Comparison of ENCODE assay signal across 10 cellular contexts in genomic region chr1:168609133-168609715, GRCh38. TPM values are rescaled to one million over a fixed set of nuclear protein-coding genes. Genes with fewer than 3 reads are reported as not detected.
DNase-seq lines count a peak whose midpoint lies in the region; ATAC-seq and TF ChIP-seq lines count a peak whose summit lies in the region.
"Had no signal": no experiment of that assay in that cellular context is flagged by ENCODE, and none has a peak within 500 bp of the region (broad histone marks: within the 10 kb centered on the region; RNA-seq: fewer than 3 reads in every experiment).

No MANE protein-coding gene starts in this region.

- no peak for TF ChIP-seq CTCF in breast epithelium (IDR thresholded peaks at IDR 0.05)
- TF ChIP-seq CTCF in lower lobe of right lung (IDR thresholded peaks at IDR 0.05) = no peak

- WGBS in right cardiac atrium = 36% methylated on average over 17 of the region's 17 CpGs

- no peaks in the 10 kb centered on the region for H3K9me3 ChIP-seq in breast epithelium
- H3K9me3 ChIP-seq in right cardiac atrium (ENCODE audit: control insufficient read depth, low read length) = no peaks in the 10 kb centered on the region
- H3K9me3 ChIP-seq in lower lobe of right lung = no peaks in the 10 kb centered on the region
- H3K9me3 ChIP-seq: tibial nerve had no signal

- peak overlapping the region in 2 of 3 donors; percentile 10 to 55 for H3K4me3 ChIP-seq in breast epithelium
- no peak overlapping the region for H3K4me3 ChIP-seq in right cardiac atrium (ENCODE audit: low read length)
- H3K4me3 ChIP-seq in lower lobe of right lung = no peak overlapping the region

- intact Hi-C loops in breast epithelium (cut with DNase I; ENCODE audit: low total_unique reads) (no loop called here), right cardiac atrium (cut with DNase I) (loop anchor here in 1 of 4 donors (10.0 kb wide), 1 partner anchor 526 kb away; no protein-coding TSS in a partner anchor), lower lobe of right lung (cut with DNase I) (no loop called here)

- H3K27ac ChIP-seq in breast epithelium (peak overlapping the region; percentile 40 to 75), right cardiac atrium (ENCODE audit: low read length) (no peak overlapping the region), lower lobe of right lung (no peak overlapping the region)

- peak; percentile 49 for DNase-seq in GM03348 (ENCODE audit: low spot score)
- DNase-seq in breast epithelium (ENCODE audit: low spot score in 2 of 2) = peak; percentile 59 to 68
- DNase-seq in right cardiac atrium = peak; percentile 68 to 79 (median 76)
- peak; percentile 80 for DNase-seq in putamen (ENCODE audit: low spot score)
- DNase-seq in stimulated activated CD4-positive, alpha-beta T cell treated with anti-CD3 and anti-CD28 coated beads, Interleukin-12 subunit alpha, Interleukin-12 subunit beta, amount 100 ng/mL, for 4 hours = no peak
- DNase-seq in lower lobe of right lung = no peak
- DNase-seq: NCI-H187 had no signal

- no peak for TF ChIP-seq POLR2A in breast epithelium (IDR thresholded peaks at IDR 0.05)
- no peak for TF ChIP-seq POLR2A in GM18505 (IDR thresholded peaks at IDR 0.05; ENCODE audit: borderline replicate concordance, extremely low read depth, insufficient read depth, insufficient read length)

- H3K27me3 ChIP-seq in breast epithelium (no peaks in the 10 kb centered on the region), right cardiac atrium (ENCODE audit: control insufficient read depth, insufficient read depth) (no peaks in the 10 kb centered on the region), lower lobe of right lung (ENCODE audit: low read depth) (no peaks in the 10 kb centered on the region)
- H3K27me3 ChIP-seq: tibial nerve had no signal

- H3K4me1 ChIP-seq in breast epithelium = peaks cover 4 to 11% of the 10 kb centered on the region in 2 donors
- H3K4me1 ChIP-seq in right cardiac atrium (ENCODE audit: control insufficient read depth, insufficient read depth, low read length) = peaks cover 3% of the 10 kb centered on the region
- no peaks in the 10 kb centered on the region for H3K4me1 ChIP-seq in lower lobe of right lung

- ATAC-seq in right cardiac atrium (peak; percentile 81 to 90), HG03521 (IDR thresholded peaks at IDR 0.05; ENCODE audit: unreplicated experiment) (no peak), GM18505 (IDR thresholded peaks at IDR 0.05; ENCODE audit: unreplicated experiment) (no peak), lower lobe of right lung (no peak)

- no peaks in the 10 kb centered on the region for H3K36me3 ChIP-seq in breast epithelium
- H3K36me3 ChIP-seq in lower lobe of right lung = no peaks in the 10 kb centered on the region
- H3K36me3 ChIP-seq: tibial nerve had no signal

RNA-seq across cellular contexts. Expression of gene XCL1, which starts 32.8 kb away (rescaled TPM):
- total RNA-seq in breast epithelium (under 1 TPM in 1 of 3 donors, not detected in 2; 0.33 TPM), right cardiac atrium (under 1 TPM in 1 of 4 donors, not detected in 3; 0.38 TPM), lower lobe of right lung (1.2 TPM)
- 0.23 TPM for polyA plus RNA-seq in right cardiac atrium

Comparison
In these comparisons a context has a peak if more than half of its experiments do, and no peak if none do; other contexts are left out.
1. DNase-seq: peak in GM03348 (single experiment), breast epithelium (2 of 2), right cardiac atrium (3 of 3) and putamen (single experiment); none in stimulated activated CD4-positive, alpha-beta T cell treated with anti-CD3 and anti-CD28 coated beads, Interleukin-12 subunit alpha, Interleukin-12 subunit beta, amount 100 ng/mL, for 4 hours (single experiment) and lower lobe of right lung (single experiment).
2. H3K27ac ChIP-seq: peak in breast epithelium (2 of 2); none in right cardiac atrium (single experiment) and lower lobe of right lung (single experiment).
3. H3K4me3 ChIP-seq: peak in breast epithelium (2 of 3); none in right cardiac atrium (single experiment) and lower lobe of right lung (single experiment).
4. ATAC-seq: peak in right cardiac atrium (2 of 2); none in HG03521 (single experiment), GM18505 (single experiment) and lower lobe of right lung (0 of 2).